In genomic region chr11:67505605-67506396, GRCh38 we compare ENCODE assay signal across 8 cellular contexts. TPM values are rescaled to one million over a fixed set of nuclear protein-coding genes. Genes with fewer than 3 reads are reported as not detected.
A peak's percentile ranks its signal among the peaks of the same experiment; 100 is the strongest.
DNase-seq lines count a peak whose midpoint lies in the region; ATAC-seq and TF ChIP-seq lines count a peak whose summit lies in the region.

No MANE protein-coding gene starts in this region.

- peak overlapping the region; percentile 96 for H3K27ac ChIP-seq in RWPE2 (ENCODE audit: poor library complexity, severe bottlenecking)

- peaks cover 21% of the 10 kb centered on the region for H3K36me3 ChIP-seq in RWPE2 (ENCODE audit: low read depth)

- TF ChIP-seq CTCF in GM12864 (IDR thresholded peaks at IDR 0.05; ENCODE audit: low read depth, low read length, missing control alignments), result peak; percentile 96
- peak; percentile 98 for TF ChIP-seq CTCF in RWPE2 (IDR thresholded peaks at IDR 0.05; ENCODE audit: poor library complexity, severe bottlenecking)

- H3K4me3 ChIP-seq in GM12864 (ENCODE audit: low read depth, low read length), result peak overlapping the region; percentile 76
- peak overlapping the region; percentile 80 for H3K4me3 ChIP-seq in RWPE2 (ENCODE audit: severe bottlenecking)

- ATAC-seq in RWPE2 (ENCODE audit: low read depth) (peak; percentile 73), GM19397 (IDR thresholded peaks at IDR 0.05; ENCODE audit: unreplicated experiment) (no peak)
- ATAC-seq in natural killer cell treated with Interleukin-12 subunit alpha and Interleukin-12 subunit beta and Interleukin-15 and Interleukin-18, amount 100 ng/mL, for 72 hours, result peak; percentile 44 to 49
- peak; percentile 62 to 63 for ATAC-seq in stimulated activated naive B cell treated with anti-CD40 and anti-IgM and Interleukin-4, amounts not matched to agents 10 μg/mL and 1 μg/mL and 100 μg/mL, for 72 hours (replicated peaks)

- H3K27me3 Mint-ChIP-seq in natural killer cell treated with Interleukin-12 subunit alpha and Interleukin-12 subunit beta and Interleukin-15 and Interleukin-18, amount 100 ng/mL, for 72 hours, result peaks cover under 1% of the 10 kb centered on the region in 2 donors
- H3K27me3 Mint-ChIP-seq in stimulated activated naive B cell treated with anti-CD40 and anti-IgM and Interleukin-4, amounts not matched to agents 10 μg/mL and 1 μg/mL and 100 μg/mL, for 72 hours, result peaks cover 1 to 4% of the 10 kb centered on the region in 2 donors

- H3K9me3 Mint-ChIP-seq in natural killer cell treated with Interleukin-12 subunit alpha and Interleukin-12 subunit beta and Interleukin-15 and Interleukin-18, amount 100 ng/mL, for 72 hours, result no peaks in the 10 kb centered on the region
- H3K9me3 Mint-ChIP-seq in stimulated activated naive B cell treated with anti-CD40 and anti-IgM and Interleukin-4, amounts not matched to agents 10 μg/mL and 1 μg/mL and 100 μg/mL, for 72 hours, result no peaks in the 10 kb centered on the region

- H3K27me3 ChIP-seq in RWPE2 (ENCODE audit: insufficient read depth, poor library complexity, severe bottlenecking), result no peaks in the 10 kb centered on the region

- peaks cover 5% of the 10 kb centered on the region for H3K36me3 Mint-ChIP-seq in natural killer cell treated with Interleukin-12 subunit alpha and Interleukin-12 subunit beta and Interleukin-15 and Interleukin-18, amount 100 ng/mL, for 72 hours
- peaks cover 14 to 33% of the 10 kb centered on the region in 2 donors for H3K36me3 Mint-ChIP-seq in stimulated activated naive B cell treated with anti-CD40 and anti-IgM and Interleukin-4, amounts not matched to agents 10 μg/mL and 1 μg/mL and 100 μg/mL, for 72 hours

- H3K4me3 Mint-ChIP-seq in natural killer cell treated with Interleukin-12 subunit alpha and Interleukin-12 subunit beta and Interleukin-15 and Interleukin-18, amount 100 ng/mL, for 72 hours, result peak overlapping the region; percentile 92
- H3K4me3 Mint-ChIP-seq in stimulated activated naive B cell treated with anti-CD40 and anti-IgM and Interleukin-4, amounts not matched to agents 10 μg/mL and 1 μg/mL and 100 μg/mL, for 72 hours, result peak overlapping the region; percentile 87 to 90

- DNase-seq in GM12864 (ENCODE audit: low read depth) (no peak), LHCN-M2 (ENCODE audit: low read depth) (peak; percentile 97), RWPE2 (ENCODE audit: low spot score) (peak; percentile 98), fibroblast of peridontal ligament (ENCODE audit: extremely low read depth) (peak; percentile 84)
- peak; percentile 87 for DNase-seq in activated T-helper 9 cell treated with anti-CD3 and anti-CD28 coated beads, Interleukin-2, amount 50 U/mL, for 16 hours (ENCODE audit: low read depth)
- DNase-seq in natural killer cell treated with Interleukin-12 subunit alpha and Interleukin-12 subunit beta and Interleukin-15 and Interleukin-18, amount 100 ng/mL, for 72 hours (ENCODE audit: low spot score), result peak; percentile 86
- peak; percentile 91 for DNase-seq in stimulated activated naive B cell treated with anti-CD40 and anti-IgM and Interleukin-4, amounts not matched to agents 10 μg/mL and 1 μg/mL and 100 μg/mL, for 72 hours

- no peaks in the 10 kb centered on the region for H3K9me3 ChIP-seq in RWPE2 (ENCODE audit: severe bottlenecking)

- peaks cover 37% of the 10 kb centered on the region in 2 donors for H3K4me1 Mint-ChIP-seq in natural killer cell treated with Interleukin-12 subunit alpha and Interleukin-12 subunit beta and Interleukin-15 and Interleukin-18, amount 100 ng/mL, for 72 hours (ENCODE audit: low read depth in 2 of 2)
- peaks cover 44 to 67% of the 10 kb centered on the region in 2 donors for H3K4me1 Mint-ChIP-seq in stimulated activated naive B cell treated with anti-CD40 and anti-IgM and Interleukin-4, amounts not matched to agents 10 μg/mL and 1 μg/mL and 100 μg/mL, for 72 hours

- H3K4me1 ChIP-seq in RWPE2 (ENCODE audit: insufficient read depth, poor library complexity, severe bottlenecking), result peaks cover 10% of the 10 kb centered on the region

- H3K27ac Mint-ChIP-seq in natural killer cell treated with Interleukin-12 subunit alpha and Interleukin-12 subunit beta and Interleukin-15 and Interleukin-18, amount 100 ng/mL, for 72 hours, result peak overlapping the region; percentile 87 to 92
- peak overlapping the region; percentile 98 for H3K27ac Mint-ChIP-seq in stimulated activated naive B cell treated with anti-CD40 and anti-IgM and Interleukin-4, amounts not matched to agents 10 μg/mL and 1 μg/mL and 100 μg/mL, for 72 hours

RNA-seq across cellular contexts. Expression of gene PITPNM1, which starts 0.6 kb away (rescaled TPM):
- total RNA-seq in LHCN-M2 (2014; rRNA removed), result 34.5 and 41.2 TPM in 2 replicates
- 20.0 TPM for polyA plus RNA-seq in LHCN-M2 (2012)
- total RNA-seq in natural killer cell treated with Interleukin-12 subunit alpha and Interleukin-12 subunit beta and Interleukin-15 and Interleukin-18, amount 100 ng/mL, for 72 hours, result 100 to 1,000 TPM in 1 of 2 donors, 10 to 100 TPM in 1; 66.0 to 174 TPM

RNA-seq across cellular contexts. Expression of gene CDK2AP2, which starts 2.2 kb away (rescaled TPM):
- total RNA-seq in LHCN-M2 (2014; rRNA removed), result 31.9 and 34.0 TPM in 2 replicates
- polyA plus RNA-seq in LHCN-M2 (2012), result 37.7 TPM
- 100 to 1,000 TPM in 1 of 2 donors, 10 to 100 TPM in 1; 92.6 to 103 TPM for total RNA-seq in natural killer cell treated with Interleukin-12 subunit alpha and Interleukin-12 subunit beta and Interleukin-15 and Interleukin-18, amount 100 ng/mL, for 72 hours

RNA-seq across cellular contexts. Expression of gene CABP2, which starts 17.4 kb away (rescaled TPM):
- total RNA-seq in LHCN-M2 (2014; rRNA removed), result not detected in 2 replicates
- not detected for polyA plus RNA-seq in LHCN-M2 (2012)
- total RNA-seq in natural killer cell treated with Interleukin-12 subunit alpha and Interleukin-12 subunit beta and Interleukin-15 and Interleukin-18, amount 100 ng/mL, for 72 hours, result not detected

RNA-seq across cellular contexts. Expression of gene AIP, which starts 23.0 kb away (rescaled TPM):
- total RNA-seq in LHCN-M2 (2014; rRNA removed), result 73.5 and 78.2 TPM in 2 replicates
- polyA plus RNA-seq in LHCN-M2 (2012), result 111 TPM
- 100 to 1,000 TPM; 120 to 140 TPM for total RNA-seq in natural killer cell treated with Interleukin-12 subunit alpha and Interleukin-12 subunit beta and Interleukin-15 and Interleukin-18, amount 100 ng/mL, for 72 hours

RNA-seq across cellular contexts. Expression of gene TMEM134, which starts 36.8 kb away (rescaled TPM):
- 45.6 and 47.5 TPM in 2 replicates for total RNA-seq in LHCN-M2 (2014; rRNA removed)
- polyA plus RNA-seq in LHCN-M2 (2012), result 68.9 TPM
- 10 to 100 TPM; 30.7 to 39.1 TPM for total RNA-seq in natural killer cell treated with Interleukin-12 subunit alpha and Interleukin-12 subunit beta and Interleukin-15 and Interleukin-18, amount 100 ng/mL, for 72 hours
